In genomic region chr19:2969104-2969504, GRCh38 we compare ENCODE assay signal across 1 cellular context.
TF ChIP-seq lines count a peak whose summit lies in the region.

No MANE protein-coding gene starts in this region.

TF ChIP-seq in WTC11, 78 proteins besides CTCF, POLR2A, EP300 and RAD21 (continued from another document):
- TF ChIP-seq AR (CRISPR knock-in tag; IDR thresholded peaks at IDR 0.05) (no peak), SMAD3 (CRISPR knock-in tag; IDR thresholded peaks at IDR 0.05; ENCODE audit: borderline replicate concordance) (no peak), MXD4 (CRISPR knock-in tag; IDR thresholded peaks at IDR 0.05; ENCODE audit: borderline replicate concordance) (no peak), FOXP4 (CRISPR knock-in tag; IDR thresholded peaks at IDR 0.05) (no peak), ARID4B (CRISPR knock-in tag; IDR thresholded peaks at IDR 0.05; ENCODE audit: borderline replicate concordance) (no peak), E2F5 (CRISPR knock-in tag; IDR thresholded peaks at IDR 0.05) (no peak), ZNF671 (CRISPR knock-in tag; IDR thresholded peaks at IDR 0.05) (no peak), ZSCAN18 (CRISPR knock-in tag; IDR thresholded peaks at IDR 0.05) (no peak)
TF ChIP-seq in WTC11: peak in this region for 0.
